ENCODE assay signal across 9 cellular contexts in genomic region chr4:146952896-146953295, GRCh38. TPM values are rescaled to one million over a fixed set of nuclear protein-coding genes. Genes with fewer than 3 reads are reported as not detected.
"Had no signal": no experiment of that assay in that cellular context is flagged by ENCODE, and none has a peak within 500 bp of the region (broad histone marks: within the 10 kb centered on the region; RNA-seq: fewer than 3 reads in every experiment).

No MANE protein-coding gene starts in this region.

- H3K4me3 ChIP-seq: GM12878 had no signal

- DNase-seq: GDM1, GF-D8 had no signal

- FAIRE-seq: G401.6, GM12878, GM12891, GM12892, GM18507, GM19239 had no signal

- ATAC-seq: GM12878 had no signal

RNA-seq across cellular contexts. Expression of gene TTC29, which starts 7.2 kb away (rescaled TPM):
- total RNA-seq: G401, GM12878 had no signal
- polyA plus RNA-seq: GM12878 had no signal
